ENCODE assay signal across 12 cellular contexts in genomic region chr3:30648670-30649357, GRCh38. TPM values are rescaled to one million over a fixed set of nuclear protein-coding genes. Genes with fewer than 3 reads are reported as not detected.
DNase-seq lines count a peak whose midpoint lies in the region; ATAC-seq lines count a peak whose summit lies in the region.
"Had no signal": no experiment of that assay in that cellular context is flagged by ENCODE, and none has a peak within 500 bp of the region (broad histone marks: within the 10 kb centered on the region; RNA-seq: fewer than 3 reads in every experiment).

No MANE protein-coding gene starts in this region.

- no peaks in the 10 kb centered on the region for H3K9me3 ChIP-seq in muscle layer of duodenum (ENCODE audit: control insufficient read depth in 1 of 2, low read length in 2 of 2)
- H3K9me3 ChIP-seq: gastrocnemius medialis had no signal

- H3K27ac Mint-ChIP-seq in activated naive CD8-positive, alpha-beta T cell treated with anti-CD3 and anti-CD28 coated beads, Interleukin-2, amount 50 U/mL, for 24 hours, result peak overlapping the region; percentile 93

- peaks cover 4% of the 10 kb centered on the region for H3K9me3 Mint-ChIP-seq in activated naive CD8-positive, alpha-beta T cell treated with anti-CD3 and anti-CD28 coated beads, Interleukin-2, amount 50 U/mL, for 24 hours

- DNase-seq in activated naive CD8-positive, alpha-beta T cell treated with anti-CD3 and anti-CD28 coated beads, Interleukin-2, amount 50 U/mL, for 24 hours, result no peak
- DNase-seq in H4 (ENCODE audit: low spot score) (no peak), OCI-M1 (lab: John Stamatoyannopoulos, UW) (no peak), putamen (ENCODE audit: low spot score) (no peak)
- DNase-seq: cerebellar nuclear complex, gastrocnemius medialis, midbrain had no signal

- H3K4me1 ChIP-seq in ACC112 (ENCODE audit: control insufficient read depth, insufficient read depth, low read length, unreplicated experiment), result peaks cover 40% of the 10 kb centered on the region
- peaks cover 27 to 58% of the 10 kb centered on the region in 2 donors for H3K4me1 ChIP-seq in muscle layer of duodenum (ENCODE audit: control insufficient read depth in 1 of 2, insufficient read depth in 2 of 2, low read length in 2 of 2)

- H3K27me3 ChIP-seq in ACC112 (ENCODE audit: insufficient read depth, low read length) (no peaks in the 10 kb centered on the region), muscle layer of duodenum (ENCODE audit: low read depth, low read length) (no peaks in the 10 kb centered on the region)
- H3K27me3 ChIP-seq: gastrocnemius medialis had no signal

- H3K79me2 ChIP-seq in ACC112 (ENCODE audit: control insufficient read depth, insufficient read depth, low read length, unreplicated experiment), result peaks cover 80% of the 10 kb centered on the region

- no peak overlapping the region for H2AFZ ChIP-seq in ACC112 (ENCODE audit: low read length, unreplicated experiment)

- H3K27me3 Mint-ChIP-seq in activated naive CD8-positive, alpha-beta T cell treated with anti-CD3 and anti-CD28 coated beads, Interleukin-2, amount 50 U/mL, for 24 hours, result no peaks in the 10 kb centered on the region

- peak overlapping the region; percentile 46 for H3K27ac ChIP-seq in ACC112 (ENCODE audit: low read depth, low read length)
- H3K27ac ChIP-seq in muscle layer of duodenum (ENCODE audit: low read length), result peak overlapping the region; percentile 61

- peaks cover 72% of the 10 kb centered on the region for H3K36me3 ChIP-seq in ACC112 (ENCODE audit: insufficient read depth, low read length)
- peaks cover 51 to 60% of the 10 kb centered on the region in 2 donors for H3K36me3 ChIP-seq in muscle layer of duodenum (ENCODE audit: control insufficient read depth in 1 of 2, insufficient read depth in 2 of 2, low read length in 2 of 2)

- no peak overlapping the region for H3K4me3 Mint-ChIP-seq in activated naive CD8-positive, alpha-beta T cell treated with anti-CD3 and anti-CD28 coated beads, Interleukin-2, amount 50 U/mL, for 24 hours

- ATAC-seq in GM18868 (IDR thresholded peaks at IDR 0.05; ENCODE audit: unreplicated experiment) (peak; percentile 38), HG03039 (IDR thresholded peaks at IDR 0.05; ENCODE audit: unreplicated experiment) (no peak)
- no peak for ATAC-seq in activated naive CD8-positive, alpha-beta T cell treated with anti-CD3 and anti-CD28 coated beads, Interleukin-2, amount 50 U/mL, for 24 hours
- ATAC-seq: gastrocnemius medialis had no signal

- peaks cover 98% of the 10 kb centered on the region for H3K4me1 Mint-ChIP-seq in activated naive CD8-positive, alpha-beta T cell treated with anti-CD3 and anti-CD28 coated beads, Interleukin-2, amount 50 U/mL, for 24 hours

- H3K36me3 Mint-ChIP-seq in activated naive CD8-positive, alpha-beta T cell treated with anti-CD3 and anti-CD28 coated beads, Interleukin-2, amount 50 U/mL, for 24 hours (ENCODE audit: low read depth), result peaks cover 90% of the 10 kb centered on the region

- no peak overlapping the region for H3K4me3 ChIP-seq in ACC112 (ENCODE audit: low read depth, low read length)
- H3K4me3 ChIP-seq in muscle layer of duodenum (ENCODE audit: low read depth in 1 of 2, low read length in 2 of 2), result no peak overlapping the region
- H3K4me3 ChIP-seq: gastrocnemius medialis, GM12878 had no signal

RNA-seq across cellular contexts. Expression of gene TGFBR2, which starts 42.4 kb away (rescaled TPM):
- 9.0 and 13.4 TPM in 2 replicates for total RNA-seq in H4 (2014; rRNA removed; shearing (Covaris generic))
